ENCODE assay signal across 1 cellular context in the genomic region with DNA sequence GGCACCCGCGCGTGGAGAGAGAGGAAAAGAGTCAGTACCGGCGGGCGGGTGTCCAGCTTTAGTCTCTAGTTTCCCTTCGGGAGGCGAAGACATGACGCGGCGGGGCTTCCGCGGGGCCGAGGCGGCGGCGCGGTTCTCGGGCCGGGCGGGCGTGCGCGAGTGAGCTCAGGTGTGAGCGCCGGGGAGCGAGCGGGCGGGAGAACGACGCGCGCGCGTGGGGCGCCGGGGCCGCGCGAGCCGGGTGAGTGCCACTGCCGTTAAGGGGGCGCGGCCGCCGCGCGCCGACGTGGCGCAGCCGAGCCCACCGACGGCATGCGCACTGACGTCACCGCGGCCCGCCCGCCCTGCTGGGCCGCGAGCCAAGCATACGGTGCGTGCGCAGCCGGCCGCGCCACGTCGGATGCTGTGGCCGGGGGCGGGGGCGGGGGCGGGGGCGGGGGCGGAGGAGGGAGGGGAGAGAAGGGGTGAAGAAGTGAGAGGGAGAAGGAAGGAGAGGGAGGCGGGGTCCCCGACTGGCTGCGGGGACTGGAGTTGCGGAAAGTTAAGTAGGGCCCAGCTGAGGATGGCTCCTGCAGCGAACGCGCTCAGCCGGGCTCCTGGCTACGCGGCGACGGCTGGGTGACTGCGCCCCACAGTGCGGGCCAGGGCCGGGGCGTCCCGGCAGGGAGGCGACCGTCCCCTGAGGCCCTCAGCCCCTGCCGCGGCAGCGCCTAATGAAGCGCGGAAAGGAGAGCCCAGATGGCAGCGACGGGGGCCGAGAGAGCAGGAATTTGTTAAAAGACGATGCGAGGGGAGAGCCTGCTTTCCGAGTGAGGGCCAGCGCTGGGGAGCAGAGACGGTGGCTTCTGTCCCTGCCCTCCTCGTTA.
TF ChIP-seq lines count a peak whose summit lies in the region.

A gene with protein sequence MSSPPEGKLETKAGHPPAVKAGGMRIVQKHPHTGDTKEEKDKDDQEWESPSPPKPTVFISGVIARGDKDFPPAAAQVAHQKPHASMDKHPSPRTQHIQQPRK (minus strand): TSS at position 259 of the 866 bp plus-strand sequence. CDS start 166 bp downstream, at position 93.

TF ChIP-seq in K562, 482 proteins besides CTCF, POLR2A, EP300 and RAD21 (continued from another document and continues in another):
- TF ChIP-seq, protein P1, sequence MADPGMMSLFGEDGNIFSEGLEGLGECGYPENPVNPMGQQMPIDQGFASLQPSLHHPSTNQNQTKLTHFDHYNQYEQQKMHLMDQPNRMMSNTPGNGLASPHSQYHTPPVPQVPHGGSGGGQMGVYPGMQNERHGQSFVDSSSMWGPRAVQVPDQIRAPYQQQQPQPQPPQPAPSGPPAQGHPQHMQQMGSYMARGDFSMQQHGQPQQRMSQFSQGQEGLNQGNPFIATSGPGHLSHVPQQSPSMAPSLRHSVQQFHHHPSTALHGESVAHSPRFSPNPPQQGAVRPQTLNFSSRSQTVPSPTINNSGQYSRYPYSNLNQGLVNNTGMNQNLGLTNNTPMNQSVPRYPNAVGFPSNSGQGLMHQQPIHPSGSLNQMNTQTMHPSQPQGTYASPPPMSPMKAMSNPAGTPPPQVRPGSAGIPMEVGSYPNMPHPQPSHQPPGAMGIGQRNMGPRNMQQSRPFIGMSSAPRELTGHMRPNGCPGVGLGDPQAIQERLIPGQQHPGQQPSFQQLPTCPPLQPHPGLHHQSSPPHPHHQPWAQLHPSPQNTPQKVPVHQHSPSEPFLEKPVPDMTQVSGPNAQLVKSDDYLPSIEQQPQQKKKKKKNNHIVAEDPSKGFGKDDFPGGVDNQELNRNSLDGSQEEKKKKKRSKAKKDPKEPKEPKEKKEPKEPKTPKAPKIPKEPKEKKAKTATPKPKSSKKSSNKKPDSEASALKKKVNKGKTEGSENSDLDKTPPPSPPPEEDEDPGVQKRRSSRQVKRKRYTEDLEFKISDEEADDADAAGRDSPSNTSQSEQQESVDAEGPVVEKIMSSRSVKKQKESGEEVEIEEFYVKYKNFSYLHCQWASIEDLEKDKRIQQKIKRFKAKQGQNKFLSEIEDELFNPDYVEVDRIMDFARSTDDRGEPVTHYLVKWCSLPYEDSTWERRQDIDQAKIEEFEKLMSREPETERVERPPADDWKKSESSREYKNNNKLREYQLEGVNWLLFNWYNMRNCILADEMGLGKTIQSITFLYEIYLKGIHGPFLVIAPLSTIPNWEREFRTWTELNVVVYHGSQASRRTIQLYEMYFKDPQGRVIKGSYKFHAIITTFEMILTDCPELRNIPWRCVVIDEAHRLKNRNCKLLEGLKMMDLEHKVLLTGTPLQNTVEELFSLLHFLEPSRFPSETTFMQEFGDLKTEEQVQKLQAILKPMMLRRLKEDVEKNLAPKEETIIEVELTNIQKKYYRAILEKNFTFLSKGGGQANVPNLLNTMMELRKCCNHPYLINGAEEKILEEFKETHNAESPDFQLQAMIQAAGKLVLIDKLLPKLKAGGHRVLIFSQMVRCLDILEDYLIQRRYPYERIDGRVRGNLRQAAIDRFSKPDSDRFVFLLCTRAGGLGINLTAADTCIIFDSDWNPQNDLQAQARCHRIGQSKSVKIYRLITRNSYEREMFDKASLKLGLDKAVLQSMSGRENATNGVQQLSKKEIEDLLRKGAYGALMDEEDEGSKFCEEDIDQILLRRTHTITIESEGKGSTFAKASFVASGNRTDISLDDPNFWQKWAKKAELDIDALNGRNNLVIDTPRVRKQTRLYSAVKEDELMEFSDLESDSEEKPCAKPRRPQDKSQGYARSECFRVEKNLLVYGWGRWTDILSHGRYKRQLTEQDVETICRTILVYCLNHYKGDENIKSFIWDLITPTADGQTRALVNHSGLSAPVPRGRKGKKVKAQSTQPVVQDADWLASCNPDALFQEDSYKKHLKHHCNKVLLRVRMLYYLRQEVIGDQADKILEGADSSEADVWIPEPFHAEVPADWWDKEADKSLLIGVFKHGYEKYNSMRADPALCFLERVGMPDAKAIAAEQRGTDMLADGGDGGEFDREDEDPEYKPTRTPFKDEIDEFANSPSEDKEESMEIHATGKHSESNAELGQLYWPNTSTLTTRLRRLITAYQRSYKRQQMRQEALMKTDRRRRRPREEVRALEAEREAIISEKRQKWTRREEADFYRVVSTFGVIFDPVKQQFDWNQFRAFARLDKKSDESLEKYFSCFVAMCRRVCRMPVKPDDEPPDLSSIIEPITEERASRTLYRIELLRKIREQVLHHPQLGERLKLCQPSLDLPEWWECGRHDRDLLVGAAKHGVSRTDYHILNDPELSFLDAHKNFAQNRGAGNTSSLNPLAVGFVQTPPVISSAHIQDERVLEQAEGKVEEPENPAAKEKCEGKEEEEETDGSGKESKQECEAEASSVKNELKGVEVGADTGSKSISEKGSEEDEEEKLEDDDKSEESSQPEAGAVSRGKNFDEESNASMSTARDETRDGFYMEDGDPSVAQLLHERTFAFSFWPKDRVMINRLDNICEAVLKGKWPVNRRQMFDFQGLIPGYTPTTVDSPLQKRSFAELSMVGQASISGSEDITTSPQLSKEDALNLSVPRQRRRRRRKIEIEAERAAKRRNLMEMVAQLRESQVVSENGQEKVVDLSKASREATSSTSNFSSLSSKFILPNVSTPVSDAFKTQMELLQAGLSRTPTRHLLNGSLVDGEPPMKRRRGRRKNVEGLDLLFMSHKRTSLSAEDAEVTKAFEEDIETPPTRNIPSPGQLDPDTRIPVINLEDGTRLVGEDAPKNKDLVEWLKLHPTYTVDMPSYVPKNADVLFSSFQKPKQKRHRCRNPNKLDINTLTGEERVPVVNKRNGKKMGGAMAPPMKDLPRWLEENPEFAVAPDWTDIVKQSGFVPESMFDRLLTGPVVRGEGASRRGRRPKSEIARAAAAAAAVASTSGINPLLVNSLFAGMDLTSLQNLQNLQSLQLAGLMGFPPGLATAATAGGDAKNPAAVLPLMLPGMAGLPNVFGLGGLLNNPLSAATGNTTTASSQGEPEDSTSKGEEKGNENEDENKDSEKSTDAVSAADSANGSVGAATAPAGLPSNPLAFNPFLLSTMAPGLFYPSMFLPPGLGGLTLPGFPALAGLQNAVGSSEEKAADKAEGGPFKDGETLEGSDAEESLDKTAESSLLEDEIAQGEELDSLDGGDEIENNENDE (IDR thresholded peaks at IDR 0.05; ENCODE audit: low read depth, low read length) = no peak
- TF ChIP-seq ZC3H11A (IDR thresholded peaks at IDR 0.05; ENCODE audit: low read depth, low read length) (no peak), ZNF23 (CRISPR knock-in tag; IDR thresholded peaks at IDR 0.05) (no peak), ZEB2 (IDR thresholded peaks at IDR 0.05) (no peak), FOXA1 (IDR thresholded peaks at IDR 0.05; ENCODE audit: borderline replicate concordance) (no peak), ZNF184 (CRISPR knock-in tag; IDR thresholded peaks at IDR 0.05) (no peak), SLC30A9 (CRISPR knock-in tag; IDR thresholded peaks at IDR 0.05) (no peak), ZNF143 (CRISPR knock-in tag; IDR thresholded peaks at IDR 0.05) (0 out of 2 replicates have a peak, but pooled peaks have one; percentile 26), SAFB2 (IDR thresholded peaks at IDR 0.05; ENCODE audit: borderline replicate concordance, low read depth, low read length, severe bottlenecking) (no peak), CBFA2T3 (IDR thresholded peaks at IDR 0.05) (no peak), DMBX1 (CRISPR knock-in tag; IDR thresholded peaks at IDR 0.05; ENCODE audit: borderline replicate concordance) (no peak; the same call in 1 of the 2 replicates), KAT2B (IDR thresholded peaks at IDR 0.05; ENCODE audit: low read depth, low read length) (no peak), ZFP30 (CRISPR knock-in tag; IDR thresholded peaks at IDR 0.05; ENCODE audit: borderline replicate concordance) (no peak), ZNF436 (CRISPR knock-in tag; IDR thresholded peaks at IDR 0.05) (no peak), HLTF (IDR thresholded peaks at IDR 0.05) (no peak), NFATC3 (IDR thresholded peaks at IDR 0.05) (no peak), ELF2 (CRISPR knock-in tag; IDR thresholded peaks at IDR 0.05) (peak; percentile 74; the same call in 1 of the 2 replicates), SMARCA5 (IDR thresholded peaks at IDR 0.05) (no peak), ZNF121 (CRISPR knock-in tag; conservative IDR thresholded peaks at IDR 0.05) (no peak), ZNF354B (CRISPR knock-in tag; IDR thresholded peaks at IDR 0.05) (no peak), KAT7 (CRISPR knock-in tag; IDR thresholded peaks at IDR 0.05; ENCODE audit: borderline replicate concordance) (no peak), ZNF77 (CRISPR knock-in tag; IDR thresholded peaks at IDR 0.05) (no peak), E2F3 (CRISPR knock-in tag; IDR thresholded peaks at IDR 0.05) (peak; percentile 63; the same call in 1 of the 2 replicates), HNRNPH1 (optimal IDR thresholded peaks at IDR 0.05; ENCODE audit: low read depth, low read length) (no peak), KDM1A (IDR thresholded peaks at IDR 0.05) (no peak), TAL1 (IDR thresholded peaks at IDR 0.05) (no peak), CBX3 (IDR thresholded peaks at IDR 0.05; ENCODE audit: borderline replicate concordance in 1 of 2, low read length in 2 of 2) (0 out of 3 replicates have a peak, but pooled peaks of 1 of the 2 experiments have one; percentile 19), NUFIP1 (IDR thresholded peaks at IDR 0.05; ENCODE audit: partially characterized antibody) (no peak), ZNF175 (CRISPR knock-in tag; IDR thresholded peaks at IDR 0.05; ENCODE audit: low read depth) (peak; percentile 27), ZSCAN32 (CRISPR knock-in tag; IDR thresholded peaks at IDR 0.05) (no peak), MTA3 (IDR thresholded peaks at IDR 0.05; ENCODE audit: borderline replicate concordance) (no peak; the same call in 1 of the 2 replicates), ZNF174 (CRISPR knock-in tag; IDR thresholded peaks at IDR 0.05) (no peak), LCOR (CRISPR knock-in tag; IDR thresholded peaks at IDR 0.05) (no peak)
- TF ChIP-seq, protein P2, sequence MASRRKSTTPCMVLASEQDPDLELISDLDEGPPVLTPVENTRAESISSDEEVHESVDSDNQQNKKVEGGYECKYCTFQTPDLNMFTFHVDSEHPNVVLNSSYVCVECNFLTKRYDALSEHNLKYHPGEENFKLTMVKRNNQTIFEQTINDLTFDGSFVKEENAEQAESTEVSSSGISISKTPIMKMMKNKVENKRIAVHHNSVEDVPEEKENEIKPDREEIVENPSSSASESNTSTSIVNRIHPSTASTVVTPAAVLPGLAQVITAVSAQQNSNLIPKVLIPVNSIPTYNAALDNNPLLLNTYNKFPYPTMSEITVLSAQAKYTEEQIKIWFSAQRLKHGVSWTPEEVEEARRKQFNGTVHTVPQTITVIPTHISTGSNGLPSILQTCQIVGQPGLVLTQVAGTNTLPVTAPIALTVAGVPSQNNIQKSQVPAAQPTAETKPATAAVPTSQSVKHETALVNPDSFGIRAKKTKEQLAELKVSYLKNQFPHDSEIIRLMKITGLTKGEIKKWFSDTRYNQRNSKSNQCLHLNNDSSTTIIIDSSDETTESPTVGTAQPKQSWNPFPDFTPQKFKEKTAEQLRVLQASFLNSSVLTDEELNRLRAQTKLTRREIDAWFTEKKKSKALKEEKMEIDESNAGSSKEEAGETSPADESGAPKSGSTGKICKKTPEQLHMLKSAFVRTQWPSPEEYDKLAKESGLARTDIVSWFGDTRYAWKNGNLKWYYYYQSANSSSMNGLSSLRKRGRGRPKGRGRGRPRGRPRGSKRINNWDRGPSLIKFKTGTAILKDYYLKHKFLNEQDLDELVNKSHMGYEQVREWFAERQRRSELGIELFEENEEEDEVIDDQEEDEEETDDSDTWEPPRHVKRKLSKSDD (conservative IDR thresholded peaks at IDR 0.05; ENCODE audit: low read length) = no peak
- TF ChIP-seq, protein P3, sequence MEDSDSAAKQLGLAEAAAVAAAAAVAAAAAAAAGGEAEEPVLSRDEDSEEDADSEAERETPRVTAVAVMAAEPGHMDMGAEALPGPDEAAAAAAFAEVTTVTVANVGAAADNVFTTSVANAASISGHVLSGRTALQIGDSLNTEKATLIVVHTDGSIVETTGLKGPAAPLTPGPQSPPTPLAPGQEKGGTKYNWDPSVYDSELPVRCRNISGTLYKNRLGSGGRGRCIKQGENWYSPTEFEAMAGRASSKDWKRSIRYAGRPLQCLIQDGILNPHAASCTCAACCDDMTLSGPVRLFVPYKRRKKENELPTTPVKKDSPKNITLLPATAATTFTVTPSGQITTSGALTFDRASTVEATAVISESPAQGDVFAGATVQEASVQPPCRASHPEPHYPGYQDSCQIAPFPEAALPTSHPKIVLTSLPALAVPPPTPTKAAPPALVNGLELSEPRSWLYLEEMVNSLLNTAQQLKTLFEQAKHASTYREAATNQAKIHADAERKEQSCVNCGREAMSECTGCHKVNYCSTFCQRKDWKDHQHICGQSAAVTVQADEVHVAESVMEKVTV (CRISPR knock-in tag; IDR thresholded peaks at IDR 0.05) = no peak
- TF ChIP-seq, protein P4, sequence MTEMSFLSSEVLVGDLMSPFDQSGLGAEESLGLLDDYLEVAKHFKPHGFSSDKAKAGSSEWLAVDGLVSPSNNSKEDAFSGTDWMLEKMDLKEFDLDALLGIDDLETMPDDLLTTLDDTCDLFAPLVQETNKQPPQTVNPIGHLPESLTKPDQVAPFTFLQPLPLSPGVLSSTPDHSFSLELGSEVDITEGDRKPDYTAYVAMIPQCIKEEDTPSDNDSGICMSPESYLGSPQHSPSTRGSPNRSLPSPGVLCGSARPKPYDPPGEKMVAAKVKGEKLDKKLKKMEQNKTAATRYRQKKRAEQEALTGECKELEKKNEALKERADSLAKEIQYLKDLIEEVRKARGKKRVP (CRISPR knock-in tag; IDR thresholded peaks at IDR 0.05) = no peak
- TF ChIP-seq, protein P5, sequence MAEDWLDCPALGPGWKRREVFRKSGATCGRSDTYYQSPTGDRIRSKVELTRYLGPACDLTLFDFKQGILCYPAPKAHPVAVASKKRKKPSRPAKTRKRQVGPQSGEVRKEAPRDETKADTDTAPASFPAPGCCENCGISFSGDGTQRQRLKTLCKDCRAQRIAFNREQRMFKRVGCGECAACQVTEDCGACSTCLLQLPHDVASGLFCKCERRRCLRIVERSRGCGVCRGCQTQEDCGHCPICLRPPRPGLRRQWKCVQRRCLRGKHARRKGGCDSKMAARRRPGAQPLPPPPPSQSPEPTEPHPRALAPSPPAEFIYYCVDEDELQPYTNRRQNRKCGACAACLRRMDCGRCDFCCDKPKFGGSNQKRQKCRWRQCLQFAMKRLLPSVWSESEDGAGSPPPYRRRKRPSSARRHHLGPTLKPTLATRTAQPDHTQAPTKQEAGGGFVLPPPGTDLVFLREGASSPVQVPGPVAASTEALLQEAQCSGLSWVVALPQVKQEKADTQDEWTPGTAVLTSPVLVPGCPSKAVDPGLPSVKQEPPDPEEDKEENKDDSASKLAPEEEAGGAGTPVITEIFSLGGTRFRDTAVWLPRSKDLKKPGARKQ (CRISPR knock-in tag; IDR thresholded peaks at IDR 0.05) = no peak
- TF ChIP-seq, protein P6, sequence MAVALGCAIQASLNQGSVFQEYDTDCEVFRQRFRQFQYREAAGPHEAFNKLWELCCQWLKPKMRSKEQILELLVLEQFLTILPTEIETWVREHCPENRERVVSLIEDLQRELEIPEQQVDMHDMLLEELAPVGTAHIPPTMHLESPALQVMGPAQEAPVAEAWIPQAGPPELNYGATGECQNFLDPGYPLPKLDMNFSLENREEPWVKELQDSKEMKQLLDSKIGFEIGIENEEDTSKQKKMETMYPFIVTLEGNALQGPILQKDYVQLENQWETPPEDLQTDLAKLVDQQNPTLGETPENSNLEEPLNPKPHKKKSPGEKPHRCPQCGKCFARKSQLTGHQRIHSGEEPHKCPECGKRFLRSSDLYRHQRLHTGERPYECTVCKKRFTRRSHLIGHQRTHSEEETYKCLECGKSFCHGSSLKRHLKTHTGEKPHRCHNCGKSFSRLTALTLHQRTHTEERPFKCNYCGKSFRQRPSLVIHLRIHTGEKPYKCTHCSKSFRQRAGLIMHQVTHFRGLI (CRISPR knock-in tag; IDR thresholded peaks at IDR 0.05) = no peak
